25 cellular contexts compared by ENCODE assay signal in the genomic region with DNA sequence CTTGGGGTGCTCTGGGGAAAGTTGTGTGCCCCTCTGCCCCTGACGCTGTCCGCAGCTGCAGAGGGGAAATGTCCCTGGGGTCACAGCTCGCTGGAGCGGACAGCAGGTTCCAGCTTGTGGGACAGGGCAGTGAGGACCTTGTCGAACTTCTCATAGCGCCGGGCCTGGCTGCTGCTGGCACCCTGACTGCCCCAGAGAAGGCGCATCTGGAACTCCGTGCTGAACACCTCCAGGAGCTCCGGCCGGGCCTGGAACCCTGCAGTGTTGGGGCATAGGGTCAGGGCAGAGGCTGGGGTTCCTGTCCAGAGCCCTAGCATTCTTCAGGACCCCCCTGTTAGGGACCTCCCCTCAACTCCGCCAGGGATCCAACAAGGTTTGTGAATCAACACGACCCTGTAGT. TPM values are rescaled to one million over a fixed set of nuclear protein-coding genes. Genes with fewer than 3 reads are reported as not detected.
"Had no signal": no experiment of that assay in that cellular context is flagged by ENCODE, and none has a peak within 500 bp of the region (broad histone marks: within the 10 kb centered on the region; RNA-seq: fewer than 3 reads in every experiment).

No MANE protein-coding gene starts in this region.

- H3K4me3 ChIP-seq: ascending aorta, body of pancreas had no signal

- H3K36me3 ChIP-seq: ascending aorta had no signal

- H3K4me3 Mint-ChIP-seq: activated CD8-positive, alpha-beta T cell treated with anti-CD3 and anti-CD28 coated beads for 36 hours; activated naive CD8-positive, alpha-beta T cell treated with anti-CD3 and anti-CD28 coated beads, Interleukin-2, amount 50 U/mL, for 24 hours; activated T-cell treated with anti-CD3 and anti-CD28 coated beads, Interleukin-2, amount 50 U/mL, for 24 hours; T-helper 1 cell treated with Interleukin-12 subunit alpha and Interleukin-12 subunit beta and Interleukin-4 antibody, amounts not matched to agents 30 μg/mL and 1 μg/mL, for 36 hours had no signal

- H3K9me3 Mint-ChIP-seq: activated CD8-positive, alpha-beta T cell treated with anti-CD3 and anti-CD28 coated beads for 36 hours; activated naive CD4-positive, alpha-beta T cell treated with anti-CD3 and anti-CD28 coated beads, Interleukin-2, amount 50 U/mL, for 72 hours; activated naive CD8-positive, alpha-beta T cell treated with anti-CD3 and anti-CD28 coated beads, Interleukin-2, amount 50 U/mL, for 24 hours; activated T-cell treated with anti-CD3 and anti-CD28 coated beads, Interleukin-2, amount 50 U/mL, for 24 hours; T-helper 1 cell treated with Interleukin-12 subunit alpha and Interleukin-12 subunit beta and Interleukin-4 antibody, amounts not matched to agents 30 μg/mL and 1 μg/mL, for 36 hours had no signal

- DNase-seq: activated CD4-positive, alpha-beta T cell treated with anti-CD3 and anti-CD28 coated beads for 4 hours; activated CD8-positive, alpha-beta memory T cell treated with anti-CD3 and anti-CD28 coated beads, Interleukin-2, amount 50 U/mL, for 4 hours; activated CD8-positive, alpha-beta T cell treated with anti-CD3 and anti-CD28 coated beads for 36 hours; activated effector memory CD4-positive, alpha-beta T cell treated with anti-CD3 and anti-CD28 coated beads, Interleukin-2, amount 50 U/mL, for 16 hours; activated naive CD4-positive, alpha-beta T cell treated with Interleukin-2 at 50 U/mL for 16 hours; activated naive CD8-positive, alpha-beta T cell treated with anti-CD3 and anti-CD28 coated beads, Interleukin-2, amount 50 U/mL, for 24 hours; activated T-cell treated with anti-CD3 and anti-CD28 coated beads, Interleukin-2, amount 50 U/mL, for 24 hours; amniotic stem cell; body of pancreas; central memory CD4-positive, alpha-beta T cell; Karpas-422; NCI-H1105 treated with DMSO at 0.1 percent for 48 hours; NCI-H1436 treated with DMSO at 0.1 percent for 48 hours; NCI-H187; NCI-H2081; NCI-H510A treated with DMSO at 0.1 percent for 48 hours; NCI-H69; NK-92 treated with Interleukin-12 subunit alpha and Interleukin-12 subunit beta, amount 100 ng/mL, for 24 hours; SHP77 treated with DMSO at 0.1 percent for 48 hours; T-helper 9 cell; WERI-Rb-1 had no signal

- H3K27ac ChIP-seq: ascending aorta, body of pancreas, WERI-Rb-1 had no signal

- H3K27me3 ChIP-seq: ascending aorta, body of pancreas had no signal

- H3K27ac Mint-ChIP-seq: activated naive CD8-positive, alpha-beta T cell treated with anti-CD3 and anti-CD28 coated beads, Interleukin-2, amount 50 U/mL, for 24 hours had no signal

- H3K27me3 Mint-ChIP-seq: activated CD8-positive, alpha-beta T cell treated with anti-CD3 and anti-CD28 coated beads for 36 hours; activated naive CD8-positive, alpha-beta T cell treated with anti-CD3 and anti-CD28 coated beads, Interleukin-2, amount 50 U/mL, for 24 hours; activated T-cell treated with anti-CD3 and anti-CD28 coated beads, Interleukin-2, amount 50 U/mL, for 24 hours had no signal

- ATAC-seq: activated CD8-positive, alpha-beta T cell treated with anti-CD3 and anti-CD28 coated beads for 36 hours; activated naive CD4-positive, alpha-beta T cell treated with anti-CD3 and anti-CD28 coated beads, Interleukin-2, amount 50 U/mL, for 72 hours; activated naive CD8-positive, alpha-beta T cell treated with anti-CD3 and anti-CD28 coated beads, Interleukin-2, amount 50 U/mL, for 24 hours; body of pancreas had no signal

- H3K9me3 ChIP-seq: ascending aorta, body of pancreas had no signal

RNA-seq across cellular contexts. Expression of a gene that starts 3.6 kb away (rescaled TPM):
- total RNA-seq: ascending aorta had no signal

RNA-seq across cellular contexts. Expression of a gene that starts 22.8 kb away (rescaled TPM):
- total RNA-seq: ascending aorta, bronchial epithelial cell had no signal

RNA-seq across cellular contexts. Expression of a gene that starts 31.9 kb away (rescaled TPM):
- total RNA-seq: activated naive CD4-positive, alpha-beta T cell treated with anti-CD3 and anti-CD28 coated beads, Interleukin-2, amount 50 U/mL, for 72 hours; ascending aorta; bronchial epithelial cell had no signal

RNA-seq across cellular contexts. Expression of a gene that starts 39.8 kb away (rescaled TPM):
- total RNA-seq: bronchial epithelial cell had no signal
